ENCODE assay signal across 1 cellular context in genomic region chr4:99677161-99677560, GRCh38.
TF ChIP-seq lines count a peak whose summit lies in the region.

No MANE protein-coding gene starts in this region.

TF ChIP-seq in H1, 55 proteins besides CTCF, POLR2A, EP300 and RAD21 (continued from another document):
- TF ChIP-seq CHD7 (IDR thresholded peaks at IDR 0.05; ENCODE audit: insufficient replicate concordance, low read length): no peak
- no peak for TF ChIP-seq SRF (IDR thresholded peaks at IDR 0.05; ENCODE audit: low read depth, low read length)
- no peak for TF ChIP-seq RBBP5 (IDR thresholded peaks at IDR 0.05; ENCODE audit: borderline replicate concordance, low read depth, low read length)
